ENCODE assay signal across 8 cellular contexts in genomic region chr16:72094266-72094610, GRCh38. TPM values are rescaled to one million over a fixed set of nuclear protein-coding genes. Genes with fewer than 3 reads are reported as not detected.
A peak's percentile ranks its signal among the peaks of the same experiment; 100 is the strongest.
DNase-seq lines count a peak whose midpoint lies in the region; ATAC-seq and TF ChIP-seq lines count a peak whose summit lies in the region.

No MANE protein-coding gene starts in this region.

- H3K4me3 ChIP-seq in DND-41 (ENCODE audit: low read depth in 1 of 2, low read length in 2 of 2) (peak overlapping the region; percentile 83 to 86), OCI-LY7 (ENCODE audit: low read depth, low read length, poor library complexity, severe bottlenecking) (peak overlapping the region; percentile 96), cardiac fibroblast (replicated peaks in 1 of 2; ENCODE audit: low read depth in 2 of 2, low read length in 2 of 2) (peak overlapping the region; percentile 89 to 100), mononuclear cell (ENCODE audit: low read length) (peak overlapping the region; percentile 93)

- intact Hi-C loops in OCI-LY7 (cut with micrococcal nuclease; ENCODE audit: unreplicated experiment) = loop anchor here (5.0 to 10.0 kb wide), 5 partner anchors 132 to 529 kb away; partner anchors contain the start of genes ATXN1L, PHLPP2 and ZNF821

- H3K36me3 ChIP-seq in DND-41 (ENCODE audit: insufficient read depth, low read length) (peaks cover 55% of the 10 kb centered on the region), OCI-LY7 (ENCODE audit: insufficient read depth, low read length) (peaks cover 44% of the 10 kb centered on the region)

- H3K4me1 Mint-ChIP-seq in stimulated activated naive CD8-positive, alpha-beta T cell treated with anti-CD3 and anti-CD28 coated beads, Interleukin-15, amount 100 ng/mL, for 72 hours = peaks cover 50% of the 10 kb centered on the region

- peak overlapping the region; percentile 77 for H3K9ac ChIP-seq in DND-41 (ENCODE audit: low read depth, low read length)

- peak; percentile 33 for DNase-seq in DND-41
- peak; percentile 30 for DNase-seq in OCI-LY7 (ENCODE audit: low spot score)
- DNase-seq in cardiac fibroblast (ENCODE audit: low read depth in 2 of 2) = no peak
- DNase-seq in stimulated activated naive CD8-positive, alpha-beta T cell treated with anti-CD3 and anti-CD28 coated beads, Interleukin-15, amount 100 ng/mL, for 72 hours = no peak
- no peak for DNase-seq in A172 (ENCODE audit: low spot score)
- no peak for DNase-seq in T-helper 9 cell

- H4K20me1 ChIP-seq in DND-41 (ENCODE audit: insufficient read depth, low read length) (peaks cover 11% of the 10 kb centered on the region; the same call in 1 of the 2 replicates), OCI-LY7 (ENCODE audit: insufficient read depth, low read length) (peaks cover 5% of the 10 kb centered on the region; the same call in 1 of the 2 replicates)

- H3K4me2 ChIP-seq in DND-41 (ENCODE audit: insufficient read depth, low read length) = peak overlapping the region; percentile 89
- H3K4me2 ChIP-seq in OCI-LY7 (ENCODE audit: low read length) = peak overlapping the region; percentile 80

- H3K9me3 Mint-ChIP-seq in stimulated activated naive CD8-positive, alpha-beta T cell treated with anti-CD3 and anti-CD28 coated beads, Interleukin-15, amount 100 ng/mL, for 72 hours = no peaks in the 10 kb centered on the region

- peak overlapping the region; percentile 100 for H3K27ac Mint-ChIP-seq in stimulated activated naive CD8-positive, alpha-beta T cell treated with anti-CD3 and anti-CD28 coated beads, Interleukin-15, amount 100 ng/mL, for 72 hours

- CTCF ChIA-PET in OCI-LY7 (lab: Charles Lee; ENCODE audit: unreplicated experiment) = no interaction called here

- peak overlapping the region; percentile 97 for H3K4me3 Mint-ChIP-seq in stimulated activated naive CD8-positive, alpha-beta T cell treated with anti-CD3 and anti-CD28 coated beads, Interleukin-15, amount 100 ng/mL, for 72 hours

- no TSS peak for BruUV-seq in OCI-LY7 (replicated peaks; lab: Mats Ljungman, UMichigan)

- no peaks in the 10 kb centered on the region for H3K9me2 ChIP-seq in OCI-LY7 (ENCODE audit: insufficient read depth, low read length)

- TF ChIP-seq CTCF in DND-41 (IDR thresholded peaks at IDR 0.05; ENCODE audit: borderline replicate concordance, extremely low read depth, low read length, poor library complexity, severe bottlenecking) (no peak), OCI-LY7 (conservative IDR thresholded peaks at IDR 0.05; ENCODE audit: low read length) (no peak), cardiac fibroblast (IDR thresholded peaks at IDR 0.05; ENCODE audit: low read depth, low read length) (no peak)

- no peaks in the 10 kb centered on the region for H3K27me3 Mint-ChIP-seq in stimulated activated naive CD8-positive, alpha-beta T cell treated with anti-CD3 and anti-CD28 coated beads, Interleukin-15, amount 100 ng/mL, for 72 hours

- H3K27ac ChIP-seq in DND-41 (ENCODE audit: low read length) = peak overlapping the region; percentile 84
- H3K27ac ChIP-seq in OCI-LY7 (ENCODE audit: low read depth, low read length, poor library complexity, severe bottlenecking) = peak overlapping the region; percentile 64

- POLR2A ChIA-PET in OCI-LY7 (lab: Charles Lee) = interaction anchor here (0.5 to 1.0 kb wide), 2 partner anchors 126 to 135 kb away, joined by 3 to 5 read pairs; no protein-coding TSS in a partner anchor

- peaks cover 46% of the 10 kb centered on the region for H3K4me1 ChIP-seq in DND-41 (ENCODE audit: insufficient read depth, low read length)
- H3K4me1 ChIP-seq in OCI-LY7 (ENCODE audit: insufficient read depth, low read length, poor library complexity, severe bottlenecking) = peaks cover 29% of the 10 kb centered on the region
- H3K4me1 ChIP-seq in mononuclear cell (ENCODE audit: insufficient read depth, low read length) = peaks cover 33% of the 10 kb centered on the region

- ATAC-seq in DND-41 (ENCODE audit: insufficient read depth, low read depth) (peak; percentile 1; the same call in 2 of the 3 replicates), HG03442 (IDR thresholded peaks at IDR 0.05; ENCODE audit: unreplicated experiment) (no peak)
- no peak for ATAC-seq in stimulated activated naive CD8-positive, alpha-beta T cell treated with anti-CD3 and anti-CD28 coated beads, Interleukin-15, amount 100 ng/mL, for 72 hours

- H3K79me2 ChIP-seq in DND-41 (ENCODE audit: insufficient read depth, low read length) (peaks cover 71% of the 10 kb centered on the region), OCI-LY7 (ENCODE audit: insufficient read depth, low read depth, low read length) (peaks cover 49% of the 10 kb centered on the region)

- H3K27me3 ChIP-seq in DND-41 (ENCODE audit: insufficient read depth, low read length, poor library complexity) (no peaks in the 10 kb centered on the region), mononuclear cell (ENCODE audit: insufficient read depth, low read length) (no peaks in the 10 kb centered on the region)

- peak overlapping the region; percentile 86 for H2AFZ ChIP-seq in DND-41 (ENCODE audit: low read depth, low read length)
- H2AFZ ChIP-seq in OCI-LY7 (ENCODE audit: low read length) = peak overlapping the region; percentile 74

- no peaks in the 10 kb centered on the region for H3K9me3 ChIP-seq in DND-41 (ENCODE audit: insufficient read depth, low read length, severe bottlenecking)
- H3K9me3 ChIP-seq in OCI-LY7 (ENCODE audit: low read length) = no peaks in the 10 kb centered on the region
- no peaks in the 10 kb centered on the region for H3K9me3 ChIP-seq in mononuclear cell (ENCODE audit: low read depth, low read length)

RNA-seq across cellular contexts. Expression of gene DHX38, which starts 0.6 kb away (rescaled TPM):
- total RNA-seq in OCI-LY7 (2014; rRNA removed; shearing (Covaris generic)) = 56.6 and 71.9 TPM in 2 replicates
- total RNA-seq in OCI-LY7 (2022) = 84.7 and 86.5 TPM in 2 replicates
- total RNA-seq in mononuclear cell = 38.0 TPM
- 42.1 and 47.2 TPM in 2 replicates for total RNA-seq in A172 (2014; rRNA removed; shearing (Covaris generic))

RNA-seq across cellular contexts. Expression of gene TXNL4B, which starts 0.8 kb away (rescaled TPM):
- total RNA-seq in OCI-LY7 (2014; rRNA removed; shearing (Covaris generic)) = 7.9 and 9.5 TPM in 2 replicates
- 14.5 and 16.4 TPM in 2 replicates for total RNA-seq in OCI-LY7 (2022)
- total RNA-seq in mononuclear cell = 10.9 TPM
- total RNA-seq in A172 (2014; rRNA removed; shearing (Covaris generic)) = 9.2 and 12.0 TPM in 2 replicates

RNA-seq across cellular contexts. Expression of gene HPR, which starts 31.2 kb away (rescaled TPM):
- total RNA-seq in OCI-LY7 (2014; rRNA removed; shearing (Covaris generic)) = not detected in 2 replicates
- not detected in 2 replicates for total RNA-seq in OCI-LY7 (2022)
- not detected for total RNA-seq in mononuclear cell
- 0.19 TPM in 1 of 2 replicates, not detected in the other for total RNA-seq in A172 (2014; rRNA removed; shearing (Covaris generic))

RNA-seq across cellular contexts. Expression of gene HP, which starts 39.9 kb away (rescaled TPM):
- total RNA-seq in OCI-LY7 (2014; rRNA removed; shearing (Covaris generic)) = not detected in 2 replicates
- not detected in 2 replicates for total RNA-seq in OCI-LY7 (2022)
- total RNA-seq in mononuclear cell = 16.1 TPM
- not detected in 2 replicates for total RNA-seq in A172 (2014; rRNA removed; shearing (Covaris generic))

Comparison
In these comparisons a context has a peak if more than half of its experiments do, and no peak if none do; other contexts are left out.
1. DNase-seq: peak in DND-41 (single experiment) and OCI-LY7 (single experiment); none in cardiac fibroblast (0 of 2), stimulated activated naive CD8-positive, alpha-beta T cell treated with anti-CD3 and anti-CD28 coated beads, Interleukin-15, amount 100 ng/mL, for 72 hours (0 of 2), A172 (single experiment) and T-helper 9 cell (single experiment).
2. Peak in every context shown above with its lines, with median percentiles within 50 percentile points of each other: H3K4me3 ChIP-seq.